ENCODE assay signal across 18 cellular contexts in the genomic region with DNA sequence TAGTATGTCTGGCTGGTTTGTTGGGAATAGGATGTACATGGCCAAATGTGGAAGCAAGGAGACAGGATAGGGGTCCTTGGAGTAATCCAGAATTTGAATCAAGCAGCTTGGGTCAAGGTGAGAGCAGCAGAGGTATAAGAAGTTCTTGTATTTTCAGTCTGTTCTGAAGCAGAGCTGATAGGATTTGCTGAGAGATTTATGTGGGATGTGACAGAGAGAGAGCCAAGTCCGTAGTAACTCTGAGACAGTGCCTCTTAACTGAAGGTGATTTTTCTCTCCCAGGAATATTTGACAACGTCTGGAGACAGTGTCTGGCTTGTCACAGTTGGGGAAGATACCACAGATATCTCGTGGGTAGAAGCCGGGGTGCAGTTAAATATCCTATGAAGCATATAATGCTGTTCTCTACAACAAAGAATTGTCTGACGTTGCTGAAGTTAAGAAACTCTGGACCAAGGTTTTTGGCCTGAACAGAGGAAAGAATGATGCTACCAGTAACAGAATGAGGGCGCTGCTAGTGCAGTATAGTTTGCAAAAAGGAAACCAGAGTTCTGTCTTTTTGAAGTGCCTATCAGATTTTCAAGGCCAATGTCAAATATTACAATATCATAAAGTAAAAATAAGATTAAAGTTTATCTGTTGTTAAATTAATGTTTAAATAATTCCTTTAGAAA.
A peak's percentile ranks its signal among the peaks of the same experiment; 100 is the strongest.
DNase-seq lines count a peak whose midpoint lies in the region; ATAC-seq and TF ChIP-seq lines count a peak whose summit lies in the region.
"Had no signal": no experiment of that assay in that cellular context is flagged by ENCODE, and none has a peak within 500 bp of the region (broad histone marks: within the 10 kb centered on the region; RNA-seq: fewer than 3 reads in every experiment).

No MANE protein-coding gene starts in this region.

- TF ChIP-seq CTCF in DOHH2 (IDR thresholded peaks at IDR 0.05; ENCODE audit: low read depth, low read length, poor library complexity, severe bottlenecking), result peak; percentile 59
- TF ChIP-seq CTCF in cardiac fibroblast (IDR thresholded peaks at IDR 0.05; ENCODE audit: low read depth, low read length), result peak; percentile 23
- no peak for TF ChIP-seq CTCF in gastroesophageal sphincter (IDR thresholded peaks at IDR 0.05)
- no peak for TF ChIP-seq CTCF in MM.1S (IDR thresholded peaks at IDR 0.05; ENCODE audit: low read length)

- no peaks in the 10 kb centered on the region for H3K27me3 Mint-ChIP-seq in memory B cell

- DNase-seq in cardiac fibroblast (ENCODE audit: low read depth in 2 of 2) (peak; percentile 18 to 32), memory B cell (ENCODE audit: low spot score in 2 of 2) (no peak), anterior cingulate cortex (lab: John Stamatoyannopoulos, UW) (no peak), HuH-7.5 (ENCODE audit: low spot score) (no peak), MM.1S (no peak)
- DNase-seq: activated effector memory CD4-positive, alpha-beta T cell treated with Interleukin-2 at 50 U/mL for 16 hours; COR-L47; dorsolateral prefrontal cortex; GDM1; NCI-H1105 treated with DMSO at 0.1 percent for 48 hours; stimulated activated CD4-positive, alpha-beta T cell treated with anti-CD3 and anti-CD28 coated beads, Interleukin-2, amount 100 ng/mL, for 48 hours; stimulated activated CD8-positive, alpha-beta memory T cell treated with anti-CD3 and anti-CD28 coated beads, Interleukin-4, amount 100 ng/mL, for 48 hours had no signal

- no peak for TF ChIP-seq POLR2A in gastroesophageal sphincter (IDR thresholded peaks at IDR 0.05)

- H3K9me2 ChIP-seq in DOHH2 (replicated peaks; ENCODE audit: control insufficient read depth, low read length), result no peaks in the 10 kb centered on the region
- H3K9me2 ChIP-seq in MM.1S (replicated peaks; ENCODE audit: insufficient read depth, low read length), result no peaks in the 10 kb centered on the region

- H3K4me1 Mint-ChIP-seq in memory B cell, result peaks cover 21% of the 10 kb centered on the region

- H3K4me3 ChIP-seq in DOHH2 (ENCODE audit: low read length), result 0 out of 2 replicates have a peak overlapping the region, but pooled peaks have one; percentile 1
- no peak overlapping the region for H3K4me3 ChIP-seq in cardiac fibroblast (replicated peaks in 1 of 2; ENCODE audit: low read depth in 2 of 2, low read length in 2 of 2)
- H3K4me3 ChIP-seq in gastroesophageal sphincter, result no peak overlapping the region
- H3K4me3 ChIP-seq in MM.1S (ENCODE audit: low read length), result no peak overlapping the region
- H3K4me3 ChIP-seq: dorsolateral prefrontal cortex, lung had no signal

- H3K9me3 ChIP-seq in DOHH2 (ENCODE audit: control insufficient read depth, insufficient read depth, low read length) (no peaks in the 10 kb centered on the region), gastroesophageal sphincter (no peaks in the 10 kb centered on the region), MM.1S (replicated peaks; ENCODE audit: insufficient read depth, low read length) (no peaks in the 10 kb centered on the region)

- WGBS in gastroesophageal sphincter (ENCODE audit: low coverage in 1 of 2), 2 donors, result 39 to 45% methylated on average over 6 of the region's 6 CpGs

- H3K36me3 ChIP-seq in DOHH2 (ENCODE audit: control insufficient read depth, low read length) (no peaks in the 10 kb centered on the region), gastroesophageal sphincter (no peaks in the 10 kb centered on the region), MM.1S (replicated peaks; ENCODE audit: insufficient read depth, low read length) (no peaks in the 10 kb centered on the region)

- no peaks in the 10 kb centered on the region for H3K9me3 Mint-ChIP-seq in memory B cell
- H3K9me3 Mint-ChIP-seq: nephron had no signal

- H3K36me3 Mint-ChIP-seq in memory B cell, result peaks cover 2% of the 10 kb centered on the region

- H3K9ac ChIP-seq in MM.1S (ENCODE audit: low read length), result no peak overlapping the region

- no peak overlapping the region for H2AFZ ChIP-seq in MM.1S (ENCODE audit: low read length)

- peaks cover 15% of the 10 kb centered on the region for H3F3A ChIP-seq in DOHH2 (ENCODE audit: control insufficient read depth, insufficient read depth)
- H3F3A ChIP-seq in MM.1S (ENCODE audit: insufficient read depth, low read length), result peaks cover 10% of the 10 kb centered on the region; the same call in 1 of the 2 replicates

- peak overlapping the region; percentile 84 for H3K27ac Mint-ChIP-seq in memory B cell

- H3K27me3 ChIP-seq in DOHH2 (ENCODE audit: control insufficient read depth, low read length) (no peaks in the 10 kb centered on the region), gastroesophageal sphincter (no peaks in the 10 kb centered on the region), MM.1S (replicated peaks; ENCODE audit: insufficient read depth, low read length) (peaks cover 45% of the 10 kb centered on the region)
- H3K27me3 ChIP-seq: dorsolateral prefrontal cortex had no signal

- H3K79me2 ChIP-seq in DOHH2 (ENCODE audit: control insufficient read depth, low read length), result no peaks in the 10 kb centered on the region
- no peaks in the 10 kb centered on the region for H3K79me2 ChIP-seq in MM.1S (ENCODE audit: low read length)

- H3K4me1 ChIP-seq in DOHH2 (ENCODE audit: control insufficient read depth, low read length) (peaks cover 33% of the 10 kb centered on the region), gastroesophageal sphincter (no peaks in the 10 kb centered on the region), MM.1S (ENCODE audit: low read length) (peaks cover 10% of the 10 kb centered on the region)

- no peak for TF ChIP-seq EP300 in gastroesophageal sphincter (IDR thresholded peaks at IDR 0.05)

- ATAC-seq in HG02885 (IDR thresholded peaks at IDR 0.05; ENCODE audit: poor library complexity, unreplicated experiment) (peak; percentile 20), memory B cell (ENCODE audit: low read depth) (peak; percentile 63), gastroesophageal sphincter (no peak)
- ATAC-seq: SK-N-SH treated with all-trans-retinoic acid at 6 μM for 48 hours had no signal

- H4K20me1 ChIP-seq in DOHH2 (ENCODE audit: control insufficient read depth, insufficient read depth, low read depth, low read length) (no peaks in the 10 kb centered on the region), MM.1S (ENCODE audit: insufficient read depth, low read length) (peaks cover 7% of the 10 kb centered on the region; the same call in 1 of the 2 replicates)

- H3K4me2 ChIP-seq in DOHH2 (ENCODE audit: low read length), result peak overlapping the region; percentile 34; the same call in 1 of the 2 replicates
- H3K4me2 ChIP-seq in MM.1S (ENCODE audit: low read depth, low read length), result no peak overlapping the region

- H3K4me3 Mint-ChIP-seq in memory B cell, result no peak overlapping the region
- H3K4me3 Mint-ChIP-seq: nephron had no signal

- no peak overlapping the region for H3K27ac ChIP-seq in DOHH2 (ENCODE audit: low read depth, low read length)
- no peak overlapping the region for H3K27ac ChIP-seq in gastroesophageal sphincter
- no peak overlapping the region for H3K27ac ChIP-seq in MM.1S (ENCODE audit: low read length)

Comparison
In these comparisons a context has a peak if more than half of its experiments do, and no peak if none do; other contexts are left out.
1. CTCF ChIP-seq: peak in DOHH2 (single experiment) and cardiac fibroblast (single experiment); none in gastroesophageal sphincter (0 of 4) and MM.1S (single experiment).
2. DNase-seq: peak in cardiac fibroblast (2 of 2); none in memory B cell (0 of 2), anterior cingulate cortex (0 of 58), HuH-7.5 (single experiment) and MM.1S (single experiment).